Comparison of ENCODE assay signal across 18 cellular contexts in the genomic region with DNA sequence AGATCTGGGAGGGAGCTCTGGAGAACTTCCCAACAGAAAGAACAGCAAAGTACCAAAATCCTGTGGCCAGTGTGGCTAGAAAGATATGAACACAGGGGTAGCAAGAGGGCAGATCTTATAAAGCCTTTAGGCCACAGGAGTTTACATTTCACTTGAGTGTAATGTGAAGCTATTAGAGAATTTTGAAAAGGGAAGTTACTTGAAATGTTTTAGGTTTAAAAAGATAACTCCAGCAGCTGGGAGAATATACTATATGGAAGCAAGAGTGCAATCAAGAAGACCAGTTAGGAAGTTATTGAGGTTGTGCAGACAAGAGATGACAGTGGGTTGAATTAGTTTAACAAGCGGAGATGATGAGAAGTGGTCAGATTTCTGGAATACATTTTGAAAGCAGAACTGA. TPM values are rescaled to one million over a fixed set of nuclear protein-coding genes. Genes with fewer than 3 reads are reported as not detected.
"Had no signal": no experiment of that assay in that cellular context is flagged by ENCODE, and none has a peak within 500 bp of the region (broad histone marks: within the 10 kb centered on the region; RNA-seq: fewer than 3 reads in every experiment).

No MANE protein-coding gene starts in this region.

- H3K9me3 ChIP-seq: breast epithelium, left lung, ovary, spleen had no signal

- DNase-seq: activated CD4-positive, alpha-beta memory T cell treated with anti-CD3 and anti-CD28 coated beads, Interleukin-2, amount 10 ng/mL, durations not matched to agents 7 days and 5 days; activated CD4-positive, alpha-beta T cell treated with anti-CD3 and anti-CD28 coated beads for 4 hours; activated naive CD4-positive, alpha-beta T cell treated with anti-CD3 and anti-CD28 coated beads, Interleukin-2, amount 50 U/mL, for 16 hours; activated T-cell treated with anti-CD3 and anti-CD28 coated beads, Interleukin-2, amount 50 U/mL, for 24 hours; amygdala; cerebellar nuclear complex; effector memory CD8-positive, alpha-beta T cell; kidney; left lung; mammary epithelial cell; ovary; spleen; stimulated activated CD4-positive, alpha-beta T cell treated with anti-CD3 and anti-CD28 coated beads, Interleukin-1b, Interleukin-23, amount 100 ng/mL, for 48 hours; T1000 had no signal

- H3K36me3 ChIP-seq: breast epithelium, left lung, ovary, spleen had no signal

- H3K4me1 ChIP-seq: breast epithelium, left lung, spleen had no signal

- H3K27ac ChIP-seq: breast epithelium, epithelial cell of prostate, hepatocyte, left lung, ovary, spleen had no signal

- H3K27me3 ChIP-seq: breast epithelium, hepatocyte, left lung, ovary, spleen had no signal

- H3K4me3 ChIP-seq: breast epithelium, hepatocyte, left lung, ovary, spleen had no signal

RNA-seq across cellular contexts. Expression of gene RUNX2, which starts 41.7 kb away (rescaled TPM):
- total RNA-seq: pulmonary artery endothelial cell had no signal
